ENCODE assay signal across 3 cellular contexts in genomic region chr3:108503722-108504121, GRCh38.
"Had no signal": no experiment of that assay in that cellular context is flagged by ENCODE, and none has a peak within 500 bp of the region (broad histone marks: within the 10 kb centered on the region; RNA-seq: fewer than 3 reads in every experiment).

No MANE protein-coding gene starts in this region.

- H3K4me3 ChIP-seq: GM12878 had no signal

- ATAC-seq: GM12878 had no signal

- DNase-seq: GDM1, GF-D8 had no signal
